11 cellular contexts compared by ENCODE assay signal in the genomic region with DNA sequence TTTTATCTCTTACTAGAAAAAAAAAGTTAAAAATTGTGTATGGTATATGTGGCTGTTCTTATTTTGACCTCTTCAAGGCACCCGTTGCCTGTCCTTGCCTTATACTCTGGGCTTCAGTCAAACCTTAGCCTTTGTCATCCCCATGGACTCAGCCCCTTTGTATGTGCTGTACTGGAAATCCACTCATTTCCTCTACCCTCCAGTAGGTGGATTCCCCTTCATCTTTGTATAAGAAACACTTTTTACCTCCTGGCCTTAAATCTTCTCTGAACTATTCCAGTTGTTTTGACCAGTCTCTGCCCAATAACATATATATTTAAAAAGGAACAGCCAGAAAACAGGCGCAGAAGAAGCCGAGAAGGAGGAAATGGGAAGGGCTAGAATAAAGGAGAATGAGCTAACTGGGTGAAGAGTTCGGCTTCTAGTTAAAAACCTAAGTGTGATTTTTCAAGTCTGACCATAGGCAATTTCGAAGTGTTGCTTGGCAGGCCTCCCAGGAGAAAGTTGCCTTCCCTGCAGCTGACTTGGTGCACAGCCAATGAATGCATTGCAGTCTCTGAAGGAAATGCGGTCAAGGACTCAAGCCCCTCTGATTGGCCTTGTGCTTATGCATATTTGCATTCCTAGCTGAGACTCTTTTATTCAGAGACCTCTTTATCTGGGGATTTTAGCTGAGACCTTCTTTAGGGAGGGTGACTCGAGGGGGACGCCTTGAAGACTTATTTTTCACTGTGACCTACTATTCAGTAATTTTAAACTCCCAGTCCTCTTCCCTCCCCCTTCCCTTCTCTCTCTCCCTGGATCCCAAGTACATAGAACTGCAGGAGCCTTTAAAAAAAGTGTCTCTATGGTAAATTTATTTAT.
DNase-seq lines count a peak whose midpoint lies in the region; ATAC-seq, FAIRE-seq and TF ChIP-seq lines count a peak whose summit lies in the region.
"Had no signal": no experiment of that assay in that cellular context is flagged by ENCODE, and none has a peak within 500 bp of the region (broad histone marks: within the 10 kb centered on the region; RNA-seq: fewer than 3 reads in every experiment).

No MANE protein-coding gene starts in this region.

- no peaks in the 10 kb centered on the region for H3K4me1 Mint-ChIP-seq in activated CD4-positive, alpha-beta T cell treated with anti-CD3 and anti-CD28 coated beads, Interleukin-2, amount 10 ng/mL, durations not matched to agents 7 days and 5 days
- H3K4me1 Mint-ChIP-seq in progenitor cell of endocrine pancreas (ENCODE audit: low read depth), result no peaks in the 10 kb centered on the region
- H3K4me1 Mint-ChIP-seq: activated CD4-positive, alpha-beta T cell treated with anti-CD3 and anti-CD28 coated beads, Interleukin-2, amount 10 ng/mL, durations not matched to agents 24 days and 14 days had no signal

- no peak for FAIRE-seq in pancreas (lab: Jason Lieb, UNC)
- FAIRE-seq: GM18507 had no signal

- no peak overlapping the region for H3K27ac Mint-ChIP-seq in activated CD4-positive, alpha-beta T cell treated with anti-CD3 and anti-CD28 coated beads, Interleukin-2, amount 10 ng/mL, durations not matched to agents 7 days and 5 days
- no peak overlapping the region for H3K27ac Mint-ChIP-seq in progenitor cell of endocrine pancreas
- H3K27ac Mint-ChIP-seq: activated CD4-positive, alpha-beta T cell treated with anti-CD3 and anti-CD28 coated beads, Interleukin-2, amount 10 ng/mL, durations not matched to agents 24 days and 14 days had no signal

- WGBS in pancreas, 2 donors, result 36 to 42% methylated on average over 8 of the region's 8 CpGs

- POLR2A ChIA-PET in activated CD4-positive, alpha-beta T cell treated with anti-CD3 and anti-CD28 coated beads, Interleukin-2, amount 10 ng/mL, durations not matched to agents 7 days and 5 days (lab: Charles Lee), result no interaction called here

- H3K36me3 Mint-ChIP-seq in activated CD4-positive, alpha-beta T cell treated with anti-CD3 and anti-CD28 coated beads, Interleukin-2, amount 10 ng/mL, durations not matched to agents 7 days and 5 days (ENCODE audit: low read depth), result no peaks in the 10 kb centered on the region
- no peaks in the 10 kb centered on the region for H3K36me3 Mint-ChIP-seq in progenitor cell of endocrine pancreas (ENCODE audit: insufficient read depth)

- no peaks in the 10 kb centered on the region for H3K9me3 ChIP-seq in pancreas

- no peaks in the 10 kb centered on the region for H3K27me3 Mint-ChIP-seq in activated CD4-positive, alpha-beta T cell treated with anti-CD3 and anti-CD28 coated beads, Interleukin-2, amount 10 ng/mL, durations not matched to agents 7 days and 5 days
- H3K27me3 Mint-ChIP-seq in progenitor cell of endocrine pancreas, result no peaks in the 10 kb centered on the region
- H3K27me3 Mint-ChIP-seq: activated CD4-positive, alpha-beta T cell treated with anti-CD3 and anti-CD28 coated beads, Interleukin-2, amount 10 ng/mL, durations not matched to agents 24 days and 14 days had no signal

- intact Hi-C loops in pancreas (cut with DNase I), result no loop called here

- DNase-seq in AG09319 (ENCODE audit: extremely low read depth, low read depth) (no peak), RPMI8226 (peak; percentile 8), fibroblast of villous mesenchyme (ENCODE audit: low read depth) (peak; percentile 33), pancreas (peak in 5 of 6 donors; percentile 58 to 75 (median 65)), progenitor cell of endocrine pancreas (ENCODE audit: low spot score, unreplicated experiment) (no peak), NCI-H1694 treated with DMSO at 0.1 percent for 48 hours (lab: John Stamatoyannopoulos, UW) (no peak)
- no peak for DNase-seq in activated CD4-positive, alpha-beta T cell treated with anti-CD3 and anti-CD28 coated beads for 1 hour
- DNase-seq in activated CD4-positive, alpha-beta T cell treated with anti-CD3 and anti-CD28 coated beads, Interleukin-2, amount 10 ng/mL, durations not matched to agents 7 days and 5 days, result no peak
- DNase-seq: activated CD4-positive, alpha-beta T cell treated with anti-CD3 and anti-CD28 coated beads, Interleukin-2, amount 10 ng/mL, durations not matched to agents 24 days and 14 days; occipital lobe had no signal

- no peaks in the 10 kb centered on the region for H3K4me1 ChIP-seq in pancreas

- no peak overlapping the region for H3K27ac ChIP-seq in pancreas

- no peak overlapping the region for H3K4me3 Mint-ChIP-seq in activated CD4-positive, alpha-beta T cell treated with anti-CD3 and anti-CD28 coated beads, Interleukin-2, amount 10 ng/mL, durations not matched to agents 7 days and 5 days
- H3K4me3 Mint-ChIP-seq in progenitor cell of endocrine pancreas (ENCODE audit: low read depth), result no peak overlapping the region
- H3K4me3 Mint-ChIP-seq: activated CD4-positive, alpha-beta T cell treated with anti-CD3 and anti-CD28 coated beads, Interleukin-2, amount 10 ng/mL, durations not matched to agents 24 days and 14 days had no signal

- peak; percentile 74 to 93 (median 86) for ATAC-seq in pancreas

- TF ChIP-seq CTCF in AG09319 (IDR thresholded peaks at IDR 0.05; ENCODE audit: low read depth, low read length), result peak; percentile 13
- no peak for TF ChIP-seq CTCF in fibroblast of villous mesenchyme (IDR thresholded peaks at IDR 0.05; ENCODE audit: insufficient read depth, low read depth, low read length)
- TF ChIP-seq CTCF in pancreas (IDR thresholded peaks at IDR 0.05), result no peak
- TF ChIP-seq CTCF in progenitor cell of endocrine pancreas (IDR thresholded peaks at IDR 0.05; ENCODE audit: unreplicated experiment), result no peak

- H3K27me3 ChIP-seq in pancreas, result no peaks in the 10 kb centered on the region

- no peak overlapping the region for H3K4me3 ChIP-seq in fibroblast of villous mesenchyme (ENCODE audit: low read depth, low read length)
- H3K4me3 ChIP-seq in pancreas, result no peak overlapping the region

- H3K36me3 ChIP-seq in pancreas, result no peaks in the 10 kb centered on the region

- no peaks in the 10 kb centered on the region for H3K9me3 Mint-ChIP-seq in activated CD4-positive, alpha-beta T cell treated with anti-CD3 and anti-CD28 coated beads, Interleukin-2, amount 10 ng/mL, durations not matched to agents 7 days and 5 days
- peaks cover 3% of the 10 kb centered on the region for H3K9me3 Mint-ChIP-seq in progenitor cell of endocrine pancreas (ENCODE audit: low read depth)
- H3K9me3 Mint-ChIP-seq: activated CD4-positive, alpha-beta T cell treated with anti-CD3 and anti-CD28 coated beads, Interleukin-2, amount 10 ng/mL, durations not matched to agents 24 days and 14 days had no signal

- CTCF ChIA-PET in activated CD4-positive, alpha-beta T cell treated with anti-CD3 and anti-CD28 coated beads, Interleukin-2, amount 10 ng/mL, durations not matched to agents 7 days and 5 days (lab: Charles Lee), result no interaction called here

Comparison
In these comparisons a context has a peak if more than half of its experiments do, and no peak if none do; other contexts are left out.
1. DNase-seq: peak in RPMI8226 (single experiment), fibroblast of villous mesenchyme (single experiment) and pancreas (5 of 6); none in AG09319 (single experiment), activated CD4-positive, alpha-beta T cell treated with anti-CD3 and anti-CD28 coated beads for 1 hour (single experiment), activated CD4-positive, alpha-beta T cell treated with anti-CD3 and anti-CD28 coated beads, Interleukin-2, amount 10 ng/mL, durations not matched to agents 7 days and 5 days (single experiment), progenitor cell of endocrine pancreas (single experiment) and NCI-H1694 treated with DMSO at 0.1 percent for 48 hours (single experiment).